In genomic region chr5:88785396-88786216, GRCh38 we compare ENCODE assay signal across 7 cellular contexts.
DNase-seq lines count a peak whose midpoint lies in the region; ATAC-seq and FAIRE-seq lines count a peak whose summit lies in the region.

No MANE protein-coding gene starts in this region.

- peak; percentile 75 for ATAC-seq in HG02610 (IDR thresholded peaks at IDR 0.05; ENCODE audit: unreplicated experiment)

- peak overlapping the region; percentile 64 for H3K27ac ChIP-seq in layer of hippocampus (ENCODE audit: low read depth, low read length)

- H3K27me3 ChIP-seq in layer of hippocampus (ENCODE audit: control insufficient read depth, insufficient read depth, low read length) = no peaks in the 10 kb centered on the region

- peak; percentile 90 for FAIRE-seq in GM18507 (lab: Jason Lieb, UNC)

- DNase-seq in GM18507 (ENCODE audit: extremely low spot score, insufficient read length, low read depth) (no peak), NCI-H187 treated with DMSO at 0.1 percent for 48 hours (lab: John Stamatoyannopoulos, UW) (peak; percentile 76), brain pericyte (ENCODE audit: low read depth, low spot score) (peak; percentile 62), stromal cell of bone marrow (ENCODE audit: low read depth) (peak; percentile 94)
- DNase-seq in activated effector memory CD4-positive, alpha-beta T cell treated with Interleukin-2 at 50 U/mL for 16 hours = no peak

Comparison
In these comparisons a context has a peak if more than half of its experiments do, and no peak if none do; other contexts are left out.
1. DNase-seq: peak in NCI-H187 treated with DMSO at 0.1 percent for 48 hours (single experiment), brain pericyte (single experiment) and stromal cell of bone marrow (single experiment); none in GM18507 (single experiment) and activated effector memory CD4-positive, alpha-beta T cell treated with Interleukin-2 at 50 U/mL for 16 hours (single experiment).